Comparison of ENCODE assay signal across 22 cellular contexts in the genomic region with DNA sequence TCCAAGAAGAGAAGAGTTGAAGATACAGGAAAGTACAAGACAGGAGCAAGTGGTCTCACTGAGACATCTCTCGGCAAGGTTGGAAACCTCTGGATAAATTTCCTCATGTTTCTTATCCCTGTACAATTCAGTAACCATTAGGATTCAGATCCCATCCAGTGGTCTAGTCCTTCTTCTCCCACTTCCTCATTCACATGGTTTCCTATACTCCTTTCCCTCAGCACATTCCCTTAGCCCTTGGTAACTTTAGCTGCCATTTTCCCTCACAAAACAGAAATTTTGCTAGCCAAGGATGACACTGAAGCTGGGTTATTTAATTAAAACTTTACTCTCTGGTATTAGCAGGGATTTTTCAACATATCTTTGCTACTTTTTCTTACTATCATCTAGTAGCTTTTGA.
"Had no signal": no experiment of that assay in that cellular context is flagged by ENCODE, and none has a peak within 500 bp of the region (broad histone marks: within the 10 kb centered on the region; RNA-seq: fewer than 3 reads in every experiment).

No MANE protein-coding gene starts in this region.

- H3K27ac ChIP-seq: dorsolateral prefrontal cortex, left lung, lower lobe of right lung, neutrophil, parathyroid adenoma, suprapubic skin, thyroid gland had no signal

- H3K27me3 ChIP-seq: dorsolateral prefrontal cortex, left lung, neutrophil, right atrium auricular region, suprapubic skin, thyroid gland had no signal

- H3K79me2 ChIP-seq: parathyroid adenoma had no signal

- DNase-seq: cerebellar nuclear complex; dorsolateral prefrontal cortex; effector CD4-positive, alpha-beta T cell; head of caudate nucleus; left cardiac atrium; left lung; lower lobe of right lung; stimulated activated CD4-positive, alpha-beta T cell treated with anti-CD3 and anti-CD28 coated beads, Interleukin-12 subunit alpha, Interleukin-12 subunit beta, amount 100 ng/mL, for 4 hours; stimulated activated CD4-positive, alpha-beta T cell treated with anti-CD3 and anti-CD28 coated beads, Interleukin-1b, Interleukin-23, amount 100 ng/mL, for 48 hours; stimulated activated CD4-positive, alpha-beta T cell treated with anti-CD3 and anti-CD28 coated beads, Interleukin-4, amount 100 ng/mL, for 1 hour; stimulated activated CD8-positive, alpha-beta memory T cell treated with anti-CD3 and anti-CD28 coated beads, Interleukin-4, amount 100 ng/mL, for 48 hours; stimulated activated naive CD4-positive, alpha-beta T cell; stimulated activated naive CD8-positive, alpha-beta T cell treated with anti-CD3 and anti-CD28 coated beads, Interleukin-15, amount 100 ng/mL, for 72 hours; thyroid gland had no signal

- H3K9me3 ChIP-seq: left lung, lower lobe of right lung, neutrophil, right atrium auricular region, suprapubic skin, thyroid gland had no signal

- H2AFZ ChIP-seq: parathyroid adenoma had no signal

- H3K9ac ChIP-seq: parathyroid adenoma had no signal

- H3K4me1 ChIP-seq: left lung, lower lobe of right lung, parathyroid adenoma, suprapubic skin, thyroid gland had no signal

- H3K4me3 ChIP-seq: dorsolateral prefrontal cortex, left lung, lower lobe of right lung, right atrium auricular region, smooth muscle cell, suprapubic skin, thyroid gland had no signal

- H3K4me2 ChIP-seq: smooth muscle cell had no signal

- H3K36me3 ChIP-seq: left lung, lower lobe of right lung, neutrophil, right atrium auricular region, suprapubic skin, thyroid gland had no signal

- ATAC-seq: left cardiac atrium; left lung; lower lobe of right lung; natural killer cell treated with Interleukin-12 subunit alpha and Interleukin-12 subunit beta and Interleukin-15 and Interleukin-18, amount 100 ng/mL, for 72 hours; sciatic nerve; stimulated activated naive CD8-positive, alpha-beta T cell treated with anti-CD3 and anti-CD28 coated beads, Interleukin-15, amount 100 ng/mL, for 72 hours had no signal

- FAIRE-seq: frontal cortex had no signal
